Comparison of ENCODE assay signal across 1 cellular context in the genomic region with DNA sequence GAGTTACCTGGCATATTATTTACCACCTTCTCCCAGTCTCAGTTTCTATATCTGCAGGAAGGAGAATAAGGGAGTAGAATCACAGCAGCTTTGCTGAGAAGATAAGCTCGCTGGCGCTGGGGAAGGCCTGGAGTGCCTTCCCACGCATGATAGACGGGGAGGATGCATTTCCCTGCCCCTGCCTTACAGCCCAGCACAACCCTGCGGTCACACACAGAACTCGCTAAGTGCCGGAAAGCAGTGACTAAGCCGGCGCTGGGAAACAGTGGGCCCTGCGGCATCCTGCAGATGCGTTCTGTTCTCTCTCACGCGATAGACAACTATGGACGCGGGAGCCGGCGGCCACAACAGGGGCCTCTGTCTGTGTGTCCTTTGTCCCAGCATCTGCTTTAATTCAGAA.
TF ChIP-seq lines count a peak whose summit lies in the region.

No MANE protein-coding gene starts in this region.

TF ChIP-seq in HepG2, 621 proteins besides CTCF, POLR2A, EP300 and RAD21 (continued from another document and continues in another):
- TF ChIP-seq, protein P1, sequence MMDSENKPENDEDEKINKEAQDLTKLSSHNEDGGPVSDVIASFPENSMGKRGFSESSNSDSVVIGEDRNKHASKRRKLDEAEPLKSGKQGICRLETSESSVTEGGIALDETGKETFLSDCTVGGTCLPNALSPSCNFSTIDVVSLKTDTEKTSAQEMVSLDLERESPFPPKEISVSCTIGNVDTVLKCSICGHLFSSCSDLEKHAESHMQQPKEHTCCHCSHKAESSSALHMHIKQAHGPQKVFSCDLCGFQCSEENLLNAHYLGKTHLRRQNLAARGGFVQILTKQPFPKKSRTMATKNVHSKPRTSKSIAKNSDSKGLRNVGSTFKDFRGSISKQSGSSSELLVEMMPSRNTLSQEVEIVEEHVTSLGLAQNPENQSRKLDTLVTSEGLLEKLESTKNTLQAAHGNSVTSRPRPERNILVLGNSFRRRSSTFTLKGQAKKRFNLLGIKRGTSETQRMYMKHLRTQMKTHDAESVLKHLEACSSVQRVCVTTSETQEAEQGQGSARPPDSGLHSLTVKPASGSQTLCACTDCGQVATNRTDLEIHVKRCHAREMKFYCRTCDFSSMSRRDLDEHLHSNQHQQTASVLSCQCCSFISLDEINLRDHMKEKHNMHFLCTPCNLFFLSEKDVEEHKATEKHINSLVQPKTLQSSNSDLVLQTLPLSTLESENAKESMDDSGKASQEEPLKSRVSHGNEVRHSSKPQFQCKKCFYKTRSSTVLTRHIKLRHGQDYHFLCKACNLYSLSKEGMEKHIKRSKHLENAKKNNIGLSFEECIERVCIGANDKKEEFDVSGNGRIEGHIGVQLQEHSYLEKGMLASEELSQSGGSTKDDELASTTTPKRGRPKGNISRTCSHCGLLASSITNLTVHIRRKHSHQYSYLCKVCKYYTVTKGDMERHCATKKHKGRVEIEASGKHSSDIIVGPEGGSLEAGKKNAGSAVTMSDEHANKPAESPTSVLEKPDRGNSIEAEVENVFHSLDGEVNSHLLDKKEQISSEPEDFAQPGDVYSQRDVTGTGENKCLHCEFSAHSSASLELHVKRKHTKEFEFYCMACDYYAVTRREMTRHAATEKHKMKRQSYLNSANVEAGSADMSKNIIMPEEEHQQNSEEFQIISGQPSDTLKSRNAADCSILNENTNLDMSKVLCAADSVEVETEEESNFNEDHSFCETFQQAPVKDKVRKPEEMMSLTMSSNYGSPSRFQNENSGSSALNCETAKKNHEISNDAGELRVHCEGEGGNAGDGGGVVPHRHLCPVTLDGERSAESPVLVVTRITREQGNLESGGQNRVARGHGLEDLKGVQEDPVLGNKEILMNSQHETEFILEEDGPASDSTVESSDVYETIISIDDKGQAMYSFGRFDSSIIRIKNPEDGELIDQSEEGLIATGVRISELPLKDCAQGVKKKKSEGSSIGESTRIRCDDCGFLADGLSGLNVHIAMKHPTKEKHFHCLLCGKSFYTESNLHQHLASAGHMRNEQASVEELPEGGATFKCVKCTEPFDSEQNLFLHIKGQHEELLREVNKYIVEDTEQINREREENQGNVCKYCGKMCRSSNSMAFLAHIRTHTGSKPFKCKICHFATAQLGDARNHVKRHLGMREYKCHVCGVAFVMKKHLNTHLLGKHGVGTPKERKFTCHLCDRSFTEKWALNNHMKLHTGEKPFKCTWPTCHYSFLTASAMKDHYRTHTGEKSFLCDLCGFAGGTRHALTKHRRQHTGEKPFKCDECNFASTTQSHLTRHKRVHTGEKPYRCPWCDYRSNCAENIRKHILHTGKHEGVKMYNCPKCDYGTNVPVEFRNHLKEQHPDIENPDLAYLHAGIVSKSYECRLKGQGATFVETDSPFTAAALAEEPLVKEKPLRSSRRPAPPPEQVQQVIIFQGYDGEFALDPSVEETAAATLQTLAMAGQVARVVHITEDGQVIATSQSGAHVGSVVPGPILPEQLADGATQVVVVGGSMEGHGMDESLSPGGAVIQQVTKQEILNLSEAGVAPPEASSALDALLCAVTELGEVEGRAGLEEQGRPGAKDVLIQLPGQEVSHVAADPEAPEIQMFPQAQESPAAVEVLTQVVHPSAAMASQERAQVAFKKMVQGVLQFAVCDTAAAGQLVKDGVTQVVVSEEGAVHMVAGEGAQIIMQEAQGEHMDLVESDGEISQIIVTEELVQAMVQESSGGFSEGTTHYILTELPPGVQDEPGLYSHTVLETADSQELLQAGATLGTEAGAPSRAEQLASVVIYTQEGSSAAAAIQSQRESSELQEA (CRISPR knock-in tag; IDR thresholded peaks at IDR 0.05; ENCODE audit: not compliant biosample characterization), result no peak
- TF ChIP-seq KDM6A (CRISPR knock-in tag; IDR thresholded peaks at IDR 0.05; ENCODE audit: low read depth) (no peak), ZSCAN31 (CRISPR knock-in tag; IDR thresholded peaks at IDR 0.05; ENCODE audit: low read depth) (no peak), ZNF747 (CRISPR knock-in tag; IDR thresholded peaks at IDR 0.05; ENCODE audit: borderline replicate concordance) (no peak), ZFY (CRISPR knock-in tag; IDR thresholded peaks at IDR 0.05) (no peak), KLF13 (CRISPR knock-in tag; IDR thresholded peaks at IDR 0.05) (no peak), CBX2 (IDR thresholded peaks at IDR 0.05; ENCODE audit: low read depth, low read length) (no peak), CBX2 (CRISPR knock-in tag; IDR thresholded peaks at IDR 0.05; ENCODE audit: low read depth) (no peak), CHD2 (IDR thresholded peaks at IDR 0.05; ENCODE audit: low read depth, low read length) (no peak), ZBTB1 (CRISPR knock-in tag; IDR thresholded peaks at IDR 0.05; ENCODE audit: borderline replicate concordance) (no peak), MAFK (conservative IDR thresholded peaks at IDR 0.05 in 1 of 2, IDR thresholded peaks at IDR 0.05 in 1 of 2; ENCODE audit: low read length in 2 of 2) (no peak), TARDBP (CRISPR knock-in tag; IDR thresholded peaks at IDR 0.05) (no peak), ZBTB14 (CRISPR knock-in tag; IDR thresholded peaks at IDR 0.05) (no peak), MEIS1 (CRISPR knock-in tag; IDR thresholded peaks at IDR 0.05; ENCODE audit: borderline replicate concordance) (no peak), ZNF224 (CRISPR knock-in tag; IDR thresholded peaks at IDR 0.05) (no peak), KDM5B (CRISPR knock-in tag; IDR thresholded peaks at IDR 0.05; ENCODE audit: borderline replicate concordance) (0 out of 2 replicates have a peak, but pooled peaks have one; percentile 21), ZMYM2 (CRISPR knock-in tag; IDR thresholded peaks at IDR 0.05) (no peak), BRD4 (CRISPR knock-in tag; IDR thresholded peaks at IDR 0.05) (no peak), ZBTB38 (CRISPR knock-in tag; IDR thresholded peaks at IDR 0.05) (peak; percentile 85), REPIN1 (CRISPR knock-in tag; IDR thresholded peaks at IDR 0.05; ENCODE audit: borderline replicate concordance, low read depth) (no peak), TEF (CRISPR knock-in tag; IDR thresholded peaks at IDR 0.05) (no peak), ZMAT3 (CRISPR knock-in tag; conservative IDR thresholded peaks at IDR 0.05) (no peak), ZNF782 (CRISPR knock-in tag; IDR thresholded peaks at IDR 0.05; ENCODE audit: borderline replicate concordance) (no peak), AGO2 (optimal IDR thresholded peaks at IDR 0.05; ENCODE audit: low read depth, low read length) (peak; percentile 43), NRL (CRISPR knock-in tag; IDR thresholded peaks at IDR 0.05; ENCODE audit: borderline replicate concordance) (no peak), KLF6 (CRISPR knock-in tag; IDR thresholded peaks at IDR 0.05) (no peak), HIVEP1 (CRISPR knock-in tag; IDR thresholded peaks at IDR 0.05) (no peak), REXO4 (CRISPR knock-in tag; IDR thresholded peaks at IDR 0.05; ENCODE audit: borderline replicate concordance) (no peak)
- TF ChIP-seq, protein P2, sequence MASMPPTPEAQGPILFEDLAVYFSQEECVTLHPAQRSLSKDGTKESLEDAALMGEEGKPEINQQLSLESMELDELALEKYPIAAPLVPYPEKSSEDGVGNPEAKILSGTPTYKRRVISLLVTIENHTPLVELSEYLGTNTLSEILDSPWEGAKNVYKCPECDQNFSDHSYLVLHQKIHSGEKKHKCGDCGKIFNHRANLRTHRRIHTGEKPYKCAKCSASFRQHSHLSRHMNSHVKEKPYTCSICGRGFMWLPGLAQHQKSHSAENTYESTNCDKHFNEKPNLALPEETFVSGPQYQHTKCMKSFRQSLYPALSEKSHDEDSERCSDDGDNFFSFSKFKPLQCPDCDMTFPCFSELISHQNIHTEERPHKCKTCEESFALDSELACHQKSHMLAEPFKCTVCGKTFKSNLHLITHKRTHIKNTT (CRISPR knock-in tag; IDR thresholded peaks at IDR 0.05), result no peak
- TF ChIP-seq, protein P3, sequence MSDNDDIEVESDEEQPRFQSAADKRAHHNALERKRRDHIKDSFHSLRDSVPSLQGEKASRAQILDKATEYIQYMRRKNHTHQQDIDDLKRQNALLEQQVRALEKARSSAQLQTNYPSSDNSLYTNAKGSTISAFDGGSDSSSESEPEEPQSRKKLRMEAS (IDR thresholded peaks at IDR 0.05), result no peak
- TF ChIP-seq, protein P4, sequence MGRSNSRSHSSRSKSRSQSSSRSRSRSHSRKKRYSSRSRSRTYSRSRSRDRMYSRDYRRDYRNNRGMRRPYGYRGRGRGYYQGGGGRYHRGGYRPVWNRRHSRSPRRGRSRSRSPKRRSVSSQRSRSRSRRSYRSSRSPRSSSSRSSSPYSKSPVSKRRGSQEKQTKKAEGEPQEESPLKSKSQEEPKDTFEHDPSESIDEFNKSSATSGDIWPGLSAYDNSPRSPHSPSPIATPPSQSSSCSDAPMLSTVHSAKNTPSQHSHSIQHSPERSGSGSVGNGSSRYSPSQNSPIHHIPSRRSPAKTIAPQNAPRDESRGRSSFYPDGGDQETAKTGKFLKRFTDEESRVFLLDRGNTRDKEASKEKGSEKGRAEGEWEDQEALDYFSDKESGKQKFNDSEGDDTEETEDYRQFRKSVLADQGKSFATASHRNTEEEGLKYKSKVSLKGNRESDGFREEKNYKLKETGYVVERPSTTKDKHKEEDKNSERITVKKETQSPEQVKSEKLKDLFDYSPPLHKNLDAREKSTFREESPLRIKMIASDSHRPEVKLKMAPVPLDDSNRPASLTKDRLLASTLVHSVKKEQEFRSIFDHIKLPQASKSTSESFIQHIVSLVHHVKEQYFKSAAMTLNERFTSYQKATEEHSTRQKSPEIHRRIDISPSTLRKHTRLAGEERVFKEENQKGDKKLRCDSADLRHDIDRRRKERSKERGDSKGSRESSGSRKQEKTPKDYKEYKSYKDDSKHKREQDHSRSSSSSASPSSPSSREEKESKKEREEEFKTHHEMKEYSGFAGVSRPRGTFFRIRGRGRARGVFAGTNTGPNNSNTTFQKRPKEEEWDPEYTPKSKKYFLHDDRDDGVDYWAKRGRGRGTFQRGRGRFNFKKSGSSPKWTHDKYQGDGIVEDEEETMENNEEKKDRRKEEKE (IDR thresholded peaks at IDR 0.05), result no peak
- TF ChIP-seq, protein P5, sequence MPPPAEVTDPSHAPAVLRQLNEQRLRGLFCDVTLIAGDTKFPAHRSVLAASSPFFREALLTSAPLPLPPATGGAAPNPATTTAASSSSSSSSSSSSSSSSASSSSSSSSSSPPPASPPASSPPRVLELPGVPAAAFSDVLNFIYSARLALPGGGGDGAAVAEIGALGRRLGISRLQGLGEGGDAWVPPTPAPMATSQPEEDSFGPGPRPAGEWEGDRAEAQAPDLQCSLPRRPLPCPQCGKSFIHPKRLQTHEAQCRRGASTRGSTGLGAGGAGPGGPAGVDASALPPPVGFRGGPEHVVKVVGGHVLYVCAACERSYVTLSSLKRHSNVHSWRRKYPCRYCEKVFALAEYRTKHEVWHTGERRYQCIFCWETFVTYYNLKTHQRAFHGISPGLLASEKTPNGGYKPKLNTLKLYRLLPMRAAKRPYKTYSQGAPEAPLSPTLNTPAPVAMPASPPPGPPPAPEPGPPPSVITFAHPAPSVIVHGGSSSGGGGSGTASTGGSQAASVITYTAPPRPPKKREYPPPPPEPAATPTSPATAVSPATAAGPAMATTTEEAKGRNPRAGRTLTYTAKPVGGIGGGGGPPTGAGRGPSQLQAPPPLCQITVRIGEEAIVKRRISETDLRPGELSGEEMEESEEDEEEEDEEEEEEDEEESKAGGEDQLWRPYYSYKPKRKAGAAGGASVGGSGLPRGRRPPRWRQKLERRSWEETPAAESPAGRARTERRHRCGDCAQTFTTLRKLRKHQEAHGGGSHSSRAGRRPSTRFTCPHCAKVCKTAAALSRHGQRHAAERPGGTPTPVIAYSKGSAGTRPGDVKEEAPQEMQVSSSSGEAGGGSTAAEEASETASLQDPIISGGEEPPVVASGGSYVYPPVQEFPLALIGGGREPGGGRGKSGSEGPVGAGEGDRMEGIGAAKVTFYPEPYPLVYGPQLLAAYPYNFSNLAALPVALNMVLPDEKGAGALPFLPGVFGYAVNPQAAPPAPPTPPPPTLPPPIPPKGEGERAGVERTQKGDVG (CRISPR knock-in tag; IDR thresholded peaks at IDR 0.05; ENCODE audit: borderline replicate concordance), result 0 out of 2 replicates have a peak, but pooled peaks have one; percentile 38
- TF ChIP-seq, protein P6, sequence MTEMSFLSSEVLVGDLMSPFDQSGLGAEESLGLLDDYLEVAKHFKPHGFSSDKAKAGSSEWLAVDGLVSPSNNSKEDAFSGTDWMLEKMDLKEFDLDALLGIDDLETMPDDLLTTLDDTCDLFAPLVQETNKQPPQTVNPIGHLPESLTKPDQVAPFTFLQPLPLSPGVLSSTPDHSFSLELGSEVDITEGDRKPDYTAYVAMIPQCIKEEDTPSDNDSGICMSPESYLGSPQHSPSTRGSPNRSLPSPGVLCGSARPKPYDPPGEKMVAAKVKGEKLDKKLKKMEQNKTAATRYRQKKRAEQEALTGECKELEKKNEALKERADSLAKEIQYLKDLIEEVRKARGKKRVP (CRISPR knock-in tag; IDR thresholded peaks at IDR 0.05), result no peak
